ENCODE assay signal across 12 cellular contexts in genomic region chr9:7368410-7369292, GRCh38.
DNase-seq lines count a peak whose midpoint lies in the region; ATAC-seq and TF ChIP-seq lines count a peak whose summit lies in the region.
"Had no signal": no experiment of that assay in that cellular context is flagged by ENCODE, and none has a peak within 500 bp of the region (broad histone marks: within the 10 kb centered on the region; RNA-seq: fewer than 3 reads in every experiment).

No MANE protein-coding gene starts in this region.

- H3K4me3 Mint-ChIP-seq in endothelial cell (ENCODE audit: unreplicated experiment), result no peak overlapping the region

- H3K27me3 ChIP-seq in lower lobe of right lung (ENCODE audit: low read depth) (no peaks in the 10 kb centered on the region), ascending aorta (no peaks in the 10 kb centered on the region)

- H3K4me3 ChIP-seq in lower lobe of right lung, result no peak overlapping the region
- H3K4me3 ChIP-seq in ascending aorta, result no peak overlapping the region

- H3K36me3 Mint-ChIP-seq in endothelial cell (ENCODE audit: low read depth, unreplicated experiment), result no peaks in the 10 kb centered on the region

- H3K27ac ChIP-seq in lower lobe of right lung, result peak overlapping the region; percentile 22
- no peak overlapping the region for H3K27ac ChIP-seq in ascending aorta

- peaks cover 28% of the 10 kb centered on the region for H3K4me1 ChIP-seq in lower lobe of right lung
- no peaks in the 10 kb centered on the region for H3K4me1 ChIP-seq in ascending aorta

- H3K4me1 Mint-ChIP-seq in endothelial cell (ENCODE audit: unreplicated experiment), result peaks cover 13% of the 10 kb centered on the region

- no peak for DNase-seq in Right ventricle myocardium inferior (ENCODE audit: missing footprints)
- DNase-seq in cardiac septum (ENCODE audit: low spot score), result no peak
- DNase-seq in endothelial cell (ENCODE audit: low spot score), result no peak
- DNase-seq in lower lobe of right lung, result no peak
- DNase-seq in activated effector memory CD4-positive, alpha-beta T cell treated with Interleukin-2 at 50 U/mL for 16 hours, result no peak
- no peak for DNase-seq in NCI-H187 (lab: John Stamatoyannopoulos, UW)
- DNase-seq in ascending aorta (ENCODE audit: low spot score in 2 of 2), result no peak
- DNase-seq: activated gamma-delta T cell, AML-193, NCI-H2171, posterior cingulate gyrus had no signal

- no peaks in the 10 kb centered on the region for H3K27me3 Mint-ChIP-seq in endothelial cell (ENCODE audit: unreplicated experiment)

- TF ChIP-seq CTCF in endothelial cell (IDR thresholded peaks at IDR 0.05; ENCODE audit: unreplicated experiment) (no peak), lower lobe of right lung (IDR thresholded peaks at IDR 0.05) (no peak), ascending aorta (IDR thresholded peaks at IDR 0.05) (no peak)

- peak; percentile 68 for ATAC-seq in Right ventricle myocardium inferior
- peak; percentile 75 to 77 for ATAC-seq in lower lobe of right lung
- ATAC-seq in GM19397 (IDR thresholded peaks at IDR 0.05; ENCODE audit: unreplicated experiment), result no peak

- intact Hi-C loops in Right ventricle myocardium inferior (cut with DNase I), result no loop called here
- intact Hi-C loops in cardiac septum (cut with DNase I), result no loop called here
- intact Hi-C loops in lower lobe of right lung (cut with DNase I), result no loop called here
- intact Hi-C loops in ascending aorta (cut with DNase I), result no loop called here

- peak overlapping the region; percentile 78 for H3K27ac Mint-ChIP-seq in endothelial cell (ENCODE audit: unreplicated experiment)

- H3K9me3 ChIP-seq in lower lobe of right lung, result no peaks in the 10 kb centered on the region
- no peaks in the 10 kb centered on the region for H3K9me3 ChIP-seq in ascending aorta

- H3K36me3 ChIP-seq in lower lobe of right lung (no peaks in the 10 kb centered on the region), ascending aorta (no peaks in the 10 kb centered on the region)

- H3K9me3 Mint-ChIP-seq in endothelial cell (ENCODE audit: unreplicated experiment), result no peaks in the 10 kb centered on the region
